ENCODE assay signal across 18 cellular contexts in genomic region chr1:31773861-31774260, GRCh38. TPM values are rescaled to one million over a fixed set of nuclear protein-coding genes. Genes with fewer than 3 reads are reported as not detected.
DNase-seq lines count a peak whose midpoint lies in the region; ATAC-seq and TF ChIP-seq lines count a peak whose summit lies in the region.
"Had no signal": no experiment of that assay in that cellular context is flagged by ENCODE, and none has a peak within 500 bp of the region (broad histone marks: within the 10 kb centered on the region; RNA-seq: fewer than 3 reads in every experiment).

No MANE protein-coding gene starts in this region.

- TF ChIP-seq CTCF in IMR-90 (conservative IDR thresholded peaks at IDR 0.05; ENCODE audit: low read depth, low read length) (no peak), foreskin keratinocyte (conservative IDR thresholded peaks at IDR 0.05) (no peak)

- H2AFZ ChIP-seq in IMR-90 (replicated peaks; ENCODE audit: low read length, poor library complexity), result peak overlapping the region; percentile 23

- no peak overlapping the region for H4K5ac ChIP-seq in IMR-90 (ENCODE audit: low read depth, low read length)

- no peak for DNase-seq in activated T-cell treated with anti-CD3 and anti-CD28 coated beads, Interleukin-2, amount 50 U/mL, for 72 hours
- DNase-seq in activated T-cell treated with anti-CD3 and anti-CD28 coated beads, Interleukin-2, amount 50 U/mL, for 1 hour, result no peak
- DNase-seq in IMR-90, result no peak
- no peak for DNase-seq in foreskin keratinocyte
- no peak for DNase-seq in activated CD4-positive, CD25-positive, alpha-beta regulatory T cell (lab: John Stamatoyannopoulos, UW)
- no peak for DNase-seq in NCI-H2029 (lab: John Stamatoyannopoulos, UW)
- no peak for DNase-seq in foreskin melanocyte
- DNase-seq: ACHN, Calu3, DMS79 treated with DMSO at 0.1 percent for 48 hours, GF-D8, GOT3, H7, HFFc6 had no signal

- CTCF ChIA-PET in IMR-90 (lab: Yijun Ruan, JAX), result no interaction called here

- peaks cover 54% of the 10 kb centered on the region for H3K27me3 Mint-ChIP-seq in activated T-cell treated with anti-CD3 and anti-CD28 coated beads, Interleukin-2, amount 50 U/mL, for 72 hours (ENCODE audit: low read depth)

- no peak overlapping the region for H3K9ac ChIP-seq in IMR-90 (ENCODE audit: low read depth, low read length)

- H3K23ac ChIP-seq in IMR-90 (ENCODE audit: low read depth, low read length), result no peak overlapping the region

- no peak overlapping the region for H3K14ac ChIP-seq in IMR-90 (replicated peaks; ENCODE audit: low read depth, low read length)

- no peaks in the 10 kb centered on the region for H3K36me3 ChIP-seq in IMR-90 (ENCODE audit: control insufficient read depth, insufficient read depth, low read length)

- H3K27me3 ChIP-seq in IMR-90 (ENCODE audit: control insufficient read depth, insufficient read depth, low read length), result peaks cover 73% of the 10 kb centered on the region
- peaks cover 55% of the 10 kb centered on the region for H3K27me3 ChIP-seq in foreskin keratinocyte

- in situ Hi-C loops in IMR-90 (cut with MboI; ENCODE audit: low sequenced_read_pairs), result no loop called here

- dilution Hi-C loops in IMR-90 (cut with HindIII; ENCODE audit: low sequenced_read_pairs, unreplicated experiment), result no loop called here

- no peak overlapping the region for H4K8ac ChIP-seq in IMR-90 (ENCODE audit: low read depth in 2 of 2, low read length in 2 of 2)

- no peak overlapping the region for H3K56ac ChIP-seq in IMR-90 (ENCODE audit: extremely low read depth, insufficient read depth, low read length)

- POLR2A ChIA-PET in IMR-90 (lab: Charles Lee; ENCODE audit: unreplicated experiment), result no interaction called here

- H3K4me3 Mint-ChIP-seq in activated T-cell treated with anti-CD3 and anti-CD28 coated beads, Interleukin-2, amount 50 U/mL, for 72 hours, result peak overlapping the region; percentile 59 to 61
- H3K4me3 Mint-ChIP-seq: HFFc6 had no signal

- H2BK5ac ChIP-seq in IMR-90 (ENCODE audit: low read depth, low read length, poor library complexity, severe bottlenecking), result no peak overlapping the region

- TF ChIP-seq POLR2A in IMR-90 (IDR thresholded peaks at IDR 0.05; ENCODE audit: low read depth, low read length), result no peak

- no peak overlapping the region for H2BK20ac ChIP-seq in IMR-90 (ENCODE audit: low read depth, low read length)

- no peak overlapping the region for H3K27ac Mint-ChIP-seq in activated T-cell treated with anti-CD3 and anti-CD28 coated beads, Interleukin-2, amount 50 U/mL, for 72 hours
- H3K27ac Mint-ChIP-seq: CD4-positive, alpha-beta memory T cell; HFFc6 had no signal

- peaks cover 0 to 2% of the 10 kb centered on the region in 2 donors for H3K36me3 Mint-ChIP-seq in activated T-cell treated with anti-CD3 and anti-CD28 coated beads, Interleukin-2, amount 50 U/mL, for 72 hours (ENCODE audit: insufficient read depth in 2 of 2)
- H3K36me3 Mint-ChIP-seq: CD4-positive, alpha-beta memory T cell had no signal

- H2BK120ac ChIP-seq in IMR-90 (ENCODE audit: low read depth, low read length), result no peak overlapping the region

- no peak overlapping the region for H2BK15ac ChIP-seq in IMR-90 (ENCODE audit: low read depth, low read length)

- no peaks in the 10 kb centered on the region for H3K79me1 ChIP-seq in IMR-90 (ENCODE audit: low read depth in 1 of 2, low read length in 2 of 2)

- no peak for TF ChIP-seq RAD21 in IMR-90 (IDR thresholded peaks at IDR 0.05; ENCODE audit: low read length)

- no peak overlapping the region for H3K4ac ChIP-seq in IMR-90 (ENCODE audit: low read depth, low read length)

- H3K27ac ChIP-seq in IMR-90 (ENCODE audit: insufficient read depth, low read length), result no peak overlapping the region
- peak overlapping the region; percentile 79 for H3K27ac ChIP-seq in foreskin keratinocyte
- H3K27ac ChIP-seq: C4-2B, HL-60 had no signal

- no peak overlapping the region for H3K18ac ChIP-seq in IMR-90 (ENCODE audit: low read depth, low read length)

- H4K20me1 ChIP-seq in IMR-90 (ENCODE audit: insufficient read depth, low read length), result peaks cover 3% of the 10 kb centered on the region

- no peak overlapping the region for H3K4me3 ChIP-seq in IMR-90 (ENCODE audit: insufficient read depth, low read depth, low read length)

- H3K9me3 Mint-ChIP-seq in activated T-cell treated with anti-CD3 and anti-CD28 coated beads, Interleukin-2, amount 50 U/mL, for 72 hours, result no peaks in the 10 kb centered on the region
- H3K9me3 Mint-ChIP-seq: CD4-positive, alpha-beta memory T cell; HFFc6 had no signal

- peak; percentile 27 to 32 for ATAC-seq in activated T-cell treated with anti-CD3 and anti-CD28 coated beads, Interleukin-2, amount 50 U/mL, for 72 hours (replicated peaks in 1 of 2)
- no peak for ATAC-seq in IMR-90 (ENCODE audit: low read depth)
- no peak for ATAC-seq in foreskin keratinocyte
- ATAC-seq: HCT116 had no signal

- BruUV-seq in IMR-90 (replicated peaks; lab: Mats Ljungman, UMichigan), result no TSS peak

- intact Hi-C loops in IMR-90 (cut with micrococcal nuclease), result no loop called here

- H2AK5ac ChIP-seq in IMR-90 (ENCODE audit: low read depth, low read length), result no peak overlapping the region

- no peak overlapping the region for H4K91ac ChIP-seq in IMR-90 (ENCODE audit: insufficient read depth, low read depth, low read length)

- no CpG with 5 or more reads among the region's 5 CpGs for WGBS in IMR-90 (ENCODE audit: extremely low coverage in 2 of 2, insufficient read length in 1 of 2), 2 experiments

- H3K4me1 Mint-ChIP-seq in activated T-cell treated with anti-CD3 and anti-CD28 coated beads, Interleukin-2, amount 50 U/mL, for 72 hours (ENCODE audit: low read depth), result peaks cover 61% of the 10 kb centered on the region

- no peak overlapping the region for H2AK9ac ChIP-seq in IMR-90 (replicated peaks; ENCODE audit: low read depth, low read length, poor library complexity)

- no peak overlapping the region for H3K4me2 ChIP-seq in IMR-90 (ENCODE audit: low read depth, low read length)

- peaks cover 3% of the 10 kb centered on the region; the same call in 1 of the 2 replicates for H3K4me1 ChIP-seq in IMR-90 (ENCODE audit: control insufficient read depth, insufficient read depth, low read length)
- H3K4me1 ChIP-seq in foreskin keratinocyte, result no peaks in the 10 kb centered on the region

- no peaks in the 10 kb centered on the region; the same call in 1 of the 2 replicates for H3K9me1 ChIP-seq in IMR-90 (ENCODE audit: insufficient read depth, low read length)

- H3K9me3 ChIP-seq in IMR-90 (ENCODE audit: control insufficient read depth, insufficient read depth, low read length), result peaks cover 2% of the 10 kb centered on the region; the same call in 1 of the 2 replicates

TF ChIP-seq in IMR-90, 13 proteins besides CTCF, POLR2A, EP300 and RAD21:
- TF ChIP-seq BHLHE40 (IDR thresholded peaks at IDR 0.05; ENCODE audit: low read depth, low read length) (no peak), NFE2L2 (IDR thresholded peaks at IDR 0.05; ENCODE audit: low read depth, low read length) (no peak), ELK1 (IDR thresholded peaks at IDR 0.05; ENCODE audit: borderline replicate concordance, low read depth, low read length) (no peak), USF2 (IDR thresholded peaks at IDR 0.05; ENCODE audit: low read depth, low read length) (no peak), FOS (IDR thresholded peaks at IDR 0.05; ENCODE audit: low read depth, low read length) (no peak), MAFK (IDR thresholded peaks at IDR 0.05; ENCODE audit: low read depth, low read length) (no peak), CHD1 (IDR thresholded peaks at IDR 0.05; ENCODE audit: low read depth, low read length) (no peak), RFX5 (IDR thresholded peaks at IDR 0.05; ENCODE audit: low read depth, low read length) (no peak), CEBPB (IDR thresholded peaks at IDR 0.05; ENCODE audit: low read depth, low read length) (no peak), MAZ (IDR thresholded peaks at IDR 0.05; ENCODE audit: borderline replicate concordance, low read depth, low read length) (no peak), MXI1 (IDR thresholded peaks at IDR 0.05; ENCODE audit: borderline replicate concordance, low read depth, low read length) (no peak), SMC3 (IDR thresholded peaks at IDR 0.05; ENCODE audit: low read depth, low read length) (no peak), RCOR1 (IDR thresholded peaks at IDR 0.05; ENCODE audit: insufficient replicate concordance, low read length) (no peak)
TF ChIP-seq in IMR-90: peak in this region for 0.

RNA-seq across cellular contexts. Expression of gene ADGRB2, which starts 9.7 kb away (rescaled TPM):
- total RNA-seq in activated T-cell treated with anti-CD3 and anti-CD28 coated beads, Interleukin-2, amount 50 U/mL, for 72 hours, result 1 to 10 TPM; 1.0 to 2.3 TPM
- total RNA-seq in IMR-90 (2012; rRNA removed), result 2.2 and 2.5 TPM in 2 replicates
- 11.9 TPM in 2 replicates for polyA plus RNA-seq in IMR-90 (2012; rRNA removed)
- 6.4 and 15.9 TPM in 2 replicates for polyA plus RNA-seq in IMR-90 (2012; cell fraction: cytosol; rRNA removed)
- polyA plus RNA-seq in IMR-90 (2012; cell fraction: nucleus; rRNA removed; ENCODE audit: low replicate concordance), result 38.7 and 77.7 TPM in 2 replicates
- 2.5 and 2.8 TPM in 2 replicates for total RNA-seq in foreskin keratinocyte
- polyA plus RNA-seq in foreskin keratinocyte, result 2.4 and 2.7 TPM in 2 replicates

RNA-seq across cellular contexts. Expression of gene SPOCD1, which starts 42.0 kb away (rescaled TPM):
- 1 to 10 TPM in 1 of 2 donors, under 1 TPM in 1; 0.74 to 1.0 TPM for total RNA-seq in activated T-cell treated with anti-CD3 and anti-CD28 coated beads, Interleukin-2, amount 50 U/mL, for 72 hours
- total RNA-seq in IMR-90 (2012; rRNA removed) (42.2 and 59.7 TPM in 2 replicates), foreskin keratinocyte (3.2 and 4.8 TPM in 2 replicates)
- polyA plus RNA-seq in IMR-90 (2012; rRNA removed) (132 and 135 TPM in 2 replicates), foreskin keratinocyte (2.8 and 4.0 TPM in 2 replicates)
- 61.6 and 91.4 TPM in 2 replicates for polyA plus RNA-seq in IMR-90 (2012; cell fraction: cytosol; rRNA removed)
- 471 and 772 TPM in 2 replicates for polyA plus RNA-seq in IMR-90 (2012; cell fraction: nucleus; rRNA removed; ENCODE audit: low replicate concordance)
- polyA plus RNA-seq: CD4-positive, alpha-beta memory T cell had no signal

Comparison
In these comparisons a context has a peak if more than half of its experiments do, and no peak if none do; other contexts are left out.
1. ATAC-seq: peak in activated T-cell treated with anti-CD3 and anti-CD28 coated beads, Interleukin-2, amount 50 U/mL, for 72 hours (2 of 2); none in IMR-90 (single experiment) and foreskin keratinocyte (single experiment).